ENCODE assay signal across 16 cellular contexts in genomic region chr16:81175325-81175891, GRCh38.
A peak's percentile ranks its signal among the peaks of the same experiment; 100 is the strongest.
DNase-seq lines count a peak whose midpoint lies in the region; ATAC-seq and TF ChIP-seq lines count a peak whose summit lies in the region.
"Had no signal": no experiment of that assay in that cellular context is flagged by ENCODE, and none has a peak within 500 bp of the region (broad histone marks: within the 10 kb centered on the region; RNA-seq: fewer than 3 reads in every experiment).

No MANE protein-coding gene starts in this region.

- H3K27ac Mint-ChIP-seq in activated CD8-positive, alpha-beta memory T cell treated with anti-CD3 and anti-CD28 coated beads, Interleukin-2, amount 10 ng/mL, durations not matched to agents 7 days and 5 days: no peak overlapping the region
- H3K27ac Mint-ChIP-seq: activated CD4-positive, alpha-beta T cell treated with anti-CD3 and anti-CD28 coated beads, Interleukin-2, amount 10 ng/mL, durations not matched to agents 24 days and 14 days; activated T-helper 17 cell treated with anti-CD3 and anti-CD28 coated beads, Interleukin-2, amount 50 U/mL, for 72 hours had no signal

- CTCF ChIA-PET in AG04449 (lab: Yijun Ruan, JAX): interaction anchor here (1.8 kb wide), 1 partner anchor 30 kb away, joined by 4 read pairs; no protein-coding TSS in a partner anchor
- CTCF ChIA-PET in activated CD8-positive, alpha-beta memory T cell treated with anti-CD3 and anti-CD28 coated beads, Interleukin-2, amount 10 ng/mL, durations not matched to agents 7 days and 5 days (lab: Charles Lee): interaction anchor here (0.6 kb wide), 1 partner anchor 93 kb away, joined by 4 read pairs; no protein-coding TSS in a partner anchor

- peak; percentile 26 for DNase-seq in AG04449 (ENCODE audit: low read depth, low spot score)
- DNase-seq in HCEC 1CT: peak; percentile 77
- DNase-seq in amniotic stem cell (lab: John Stamatoyannopoulos, UW): peak; percentile 39
- DNase-seq in glomerular visceral epithelial cell (ENCODE audit: extremely low spot score): peak; percentile 26
- no peak for DNase-seq in retina
- DNase-seq in central memory CD4-positive, alpha-beta T cell: no peak
- no peak for DNase-seq in activated CD8-positive, alpha-beta memory T cell treated with anti-CD3 and anti-CD28 coated beads, Interleukin-2, amount 10 ng/mL, durations not matched to agents 7 days and 5 days
- no peak for DNase-seq in C1 segment of cervical spinal cord (lab: John Stamatoyannopoulos, UW)
- DNase-seq: activated CD4-positive, alpha-beta T cell treated with anti-CD3 and anti-CD28 coated beads, Interleukin-2, amount 10 ng/mL, durations not matched to agents 24 days and 14 days; mesendoderm; MV-4-11; NCI-H345; nucleus accumbens; T-helper 2 cell had no signal

- no peaks in the 10 kb centered on the region for H3K36me3 Mint-ChIP-seq in activated CD8-positive, alpha-beta memory T cell treated with anti-CD3 and anti-CD28 coated beads, Interleukin-2, amount 10 ng/mL, durations not matched to agents 7 days and 5 days

- no peak overlapping the region for H3K4me3 ChIP-seq in AG04449 (ENCODE audit: low read depth, low read length)
- H3K4me3 ChIP-seq: HAP-1 had no signal

- no peaks in the 10 kb centered on the region for H3K4me1 Mint-ChIP-seq in activated CD8-positive, alpha-beta memory T cell treated with anti-CD3 and anti-CD28 coated beads, Interleukin-2, amount 10 ng/mL, durations not matched to agents 7 days and 5 days
- H3K4me1 Mint-ChIP-seq: activated CD4-positive, alpha-beta T cell treated with anti-CD3 and anti-CD28 coated beads, Interleukin-2, amount 10 ng/mL, durations not matched to agents 24 days and 14 days; activated T-helper 17 cell treated with anti-CD3 and anti-CD28 coated beads, Interleukin-2, amount 50 U/mL, for 72 hours had no signal

- H3K27me3 Mint-ChIP-seq in activated CD8-positive, alpha-beta memory T cell treated with anti-CD3 and anti-CD28 coated beads, Interleukin-2, amount 10 ng/mL, durations not matched to agents 7 days and 5 days: no peaks in the 10 kb centered on the region

- no peak overlapping the region for H3K4me3 Mint-ChIP-seq in activated CD8-positive, alpha-beta memory T cell treated with anti-CD3 and anti-CD28 coated beads, Interleukin-2, amount 10 ng/mL, durations not matched to agents 7 days and 5 days
- H3K4me3 Mint-ChIP-seq: activated CD4-positive, alpha-beta T cell treated with anti-CD3 and anti-CD28 coated beads, Interleukin-2, amount 10 ng/mL, durations not matched to agents 24 days and 14 days; activated T-helper 17 cell treated with anti-CD3 and anti-CD28 coated beads, Interleukin-2, amount 50 U/mL, for 72 hours had no signal

- TF ChIP-seq CTCF in AG04449 (IDR thresholded peaks at IDR 0.05; ENCODE audit: insufficient read depth, low read length, missing control alignments): no peak

- POLR2A ChIA-PET in AG04449 (lab: Yijun Ruan, JAX): interaction anchor here (0.6 kb wide), 1 partner anchor 161 kb away, joined by 3 read pairs; no protein-coding TSS in a partner anchor

- ATAC-seq in activated CD8-positive, alpha-beta memory T cell treated with anti-CD3 and anti-CD28 coated beads, Interleukin-2, amount 10 ng/mL, durations not matched to agents 7 days and 5 days: no peak
- ATAC-seq: activated T-helper 17 cell treated with anti-CD3 and anti-CD28 coated beads, Interleukin-2, amount 50 U/mL, for 72 hours had no signal

- no peaks in the 10 kb centered on the region for H3K9me3 Mint-ChIP-seq in activated CD8-positive, alpha-beta memory T cell treated with anti-CD3 and anti-CD28 coated beads, Interleukin-2, amount 10 ng/mL, durations not matched to agents 7 days and 5 days (ENCODE audit: low read depth)
- H3K9me3 Mint-ChIP-seq: activated CD4-positive, alpha-beta T cell treated with anti-CD3 and anti-CD28 coated beads, Interleukin-2, amount 10 ng/mL, durations not matched to agents 24 days and 14 days; activated T-helper 17 cell treated with anti-CD3 and anti-CD28 coated beads, Interleukin-2, amount 50 U/mL, for 72 hours had no signal

Comparison
In these comparisons a context has a peak if more than half of its experiments do, and no peak if none do; other contexts are left out.
1. DNase-seq: peak in AG04449 (single experiment), HCEC 1CT (single experiment), amniotic stem cell (single experiment) and glomerular visceral epithelial cell (single experiment); none in retina (single experiment), central memory CD4-positive, alpha-beta T cell (single experiment), activated CD8-positive, alpha-beta memory T cell treated with anti-CD3 and anti-CD28 coated beads, Interleukin-2, amount 10 ng/mL, durations not matched to agents 7 days and 5 days (single experiment) and C1 segment of cervical spinal cord (0 of 14).